8 cellular contexts compared by ENCODE assay signal in genomic region chr1:160070243-160071163, GRCh38. TPM values are rescaled to one million over a fixed set of nuclear protein-coding genes. Genes with fewer than 3 reads are reported as not detected.
A peak's percentile ranks its signal among the peaks of the same experiment; 100 is the strongest.
DNase-seq lines count a peak whose midpoint lies in the region; ATAC-seq and TF ChIP-seq lines count a peak whose summit lies in the region.

No MANE protein-coding gene starts in this region.

- ATAC-seq in HG03159 (IDR thresholded peaks at IDR 0.05; ENCODE audit: unreplicated experiment) (peak; percentile 43), Right ventricle myocardium inferior (peak; percentile 95), omental fat pad (ENCODE audit: low FRiP score) (peak; percentile 93)

- H3K9me3 Mint-ChIP-seq in activated naive CD4-positive, alpha-beta T cell treated with anti-CD3 and anti-CD28 coated beads, Interleukin-2, amount 50 U/mL, for 24 hours, result no peaks in the 10 kb centered on the region

- H3K4me1 Mint-ChIP-seq in activated naive CD4-positive, alpha-beta T cell treated with anti-CD3 and anti-CD28 coated beads, Interleukin-2, amount 50 U/mL, for 24 hours, result peaks cover 12% of the 10 kb centered on the region

- no peak for TF ChIP-seq CTCF in omental fat pad (IDR thresholded peaks at IDR 0.05)

- H3K27me3 Mint-ChIP-seq in activated naive CD4-positive, alpha-beta T cell treated with anti-CD3 and anti-CD28 coated beads, Interleukin-2, amount 50 U/mL, for 24 hours, result peaks cover 13% of the 10 kb centered on the region

- H3K27ac Mint-ChIP-seq in activated naive CD4-positive, alpha-beta T cell treated with anti-CD3 and anti-CD28 coated beads, Interleukin-2, amount 50 U/mL, for 24 hours, result peak overlapping the region; percentile 60

- intact Hi-C loops in Right ventricle myocardium inferior (cut with DNase I), result no loop called here

- in situ Hi-C loops in Caki2 (cut with HindIII; ENCODE audit: low pct_unique_long_range_greater_than_20kb, low sequenced_read_pairs), result no loop called here

- peak overlapping the region; percentile 97 for H3K4me3 Mint-ChIP-seq in activated naive CD4-positive, alpha-beta T cell treated with anti-CD3 and anti-CD28 coated beads, Interleukin-2, amount 50 U/mL, for 24 hours

- H3K36me3 Mint-ChIP-seq in activated naive CD4-positive, alpha-beta T cell treated with anti-CD3 and anti-CD28 coated beads, Interleukin-2, amount 50 U/mL, for 24 hours, result no peaks in the 10 kb centered on the region

- DNase-seq in Caki2 (ENCODE audit: low read depth), result peak; percentile 55
- DNase-seq in SK-N-DZ (ENCODE audit: low spot score), result peak; percentile 62
- peak; percentile 88 for DNase-seq in Right ventricle myocardium inferior (ENCODE audit: missing footprints)
- DNase-seq in omental fat pad (ENCODE audit: low spot score), result peak; percentile 51
- DNase-seq in superior temporal gyrus (ENCODE audit: extremely low spot score), result peak; percentile 88
- no peak for DNase-seq in T1000 (lab: John Stamatoyannopoulos, UW)

RNA-seq across cellular contexts. Expression of gene KCNJ10, which starts 0.5 kb away (rescaled TPM):
- total RNA-seq in Caki2 (2014; rRNA removed; shearing (Covaris generic); ENCODE audit: low replicate concordance), result not detected in 2 replicates
- not detected in 2 replicates for polyA plus RNA-seq in SK-N-DZ (2014; cell fraction: cytosol; rRNA removed)
- 0.13 TPM in 1 of 2 replicates, not detected in the other for polyA plus RNA-seq in SK-N-DZ (2014; cell fraction: nucleus; rRNA removed)
- total RNA-seq in Right ventricle myocardium inferior, result not detected
- not detected for total RNA-seq in omental fat pad

RNA-seq across cellular contexts. Expression of gene KCNJ9, which starts 10.8 kb away (rescaled TPM):
- total RNA-seq in Caki2 (2014; rRNA removed; shearing (Covaris generic); ENCODE audit: low replicate concordance), result not detected in 2 replicates
- 2.2 and 3.3 TPM in 2 replicates for polyA plus RNA-seq in SK-N-DZ (2014; cell fraction: cytosol; rRNA removed)
- 1.5 and 2.0 TPM in 2 replicates for polyA plus RNA-seq in SK-N-DZ (2014; cell fraction: nucleus; rRNA removed)
- total RNA-seq in Right ventricle myocardium inferior (not detected), omental fat pad (not detected)

RNA-seq across cellular contexts. Expression of gene IGSF8, which starts 27.9 kb away (rescaled TPM):
- total RNA-seq in Caki2 (2014; rRNA removed; shearing (Covaris generic); ENCODE audit: low replicate concordance), result 52.6 and 56.2 TPM in 2 replicates
- 14.0 and 14.2 TPM in 2 replicates for polyA plus RNA-seq in SK-N-DZ (2014; cell fraction: cytosol; rRNA removed)
- polyA plus RNA-seq in SK-N-DZ (2014; cell fraction: nucleus; rRNA removed), result 9.6 and 10.4 TPM in 2 replicates
- total RNA-seq in Right ventricle myocardium inferior (21.9 TPM), omental fat pad (10 to 100 TPM; 17.5 to 20.5 (median 18.6) TPM)

RNA-seq across cellular contexts. Expression of gene PIGM, which starts 38.7 kb away (rescaled TPM):
- total RNA-seq in Caki2 (2014; rRNA removed; shearing (Covaris generic); ENCODE audit: low replicate concordance), result 1.8 and 1.9 TPM in 2 replicates
- 6.8 and 7.4 TPM in 2 replicates for polyA plus RNA-seq in SK-N-DZ (2014; cell fraction: cytosol; rRNA removed)
- polyA plus RNA-seq in SK-N-DZ (2014; cell fraction: nucleus; rRNA removed), result 2.7 and 3.1 TPM in 2 replicates
- total RNA-seq in Right ventricle myocardium inferior (2.4 TPM), omental fat pad (1 to 10 TPM; 3.0 to 4.7 (median 4.0) TPM)

RNA-seq across cellular contexts. Expression of gene ATP1A2, which starts 45.1 kb away (rescaled TPM):
- not detected in 2 replicates for total RNA-seq in Caki2 (2014; rRNA removed; shearing (Covaris generic); ENCODE audit: low replicate concordance)
- 0.03 TPM in 1 of 2 replicates, not detected in the other for polyA plus RNA-seq in SK-N-DZ (2014; cell fraction: cytosol; rRNA removed)
- not detected in 2 replicates for polyA plus RNA-seq in SK-N-DZ (2014; cell fraction: nucleus; rRNA removed)
- total RNA-seq in Right ventricle myocardium inferior (209 TPM), omental fat pad (10 to 100 TPM; 45.5 to 91.1 (median 76.3) TPM)

Comparison
In these comparisons a context has a peak if more than half of its experiments do, and no peak if none do; other contexts are left out.
1. ATAC-seq: peak in every context shown above with its lines; median percentile 95 in Right ventricle myocardium inferior; 93 in omental fat pad; 43 in HG03159.